ENCODE assay signal across 33 cellular contexts in the genomic region with DNA sequence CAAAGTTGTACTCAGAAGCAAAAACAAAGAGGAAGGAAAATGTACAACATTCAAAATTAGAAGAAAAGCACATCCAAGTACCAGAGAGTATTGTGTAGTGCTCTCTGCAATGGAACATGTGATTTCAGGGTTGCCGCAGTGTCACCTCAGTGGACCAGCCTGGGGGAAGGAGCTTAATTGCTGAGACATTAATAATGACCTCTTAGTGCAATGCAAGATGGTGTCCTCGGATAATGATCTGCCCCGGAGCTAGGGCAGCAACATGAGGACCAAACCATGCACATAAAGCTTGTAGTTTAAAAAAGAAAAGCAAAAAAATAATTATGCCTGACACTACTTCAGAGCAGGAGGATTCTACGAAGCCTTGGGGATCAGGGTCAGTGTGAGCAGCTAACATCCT. TPM values are rescaled to one million over a fixed set of nuclear protein-coding genes. Genes with fewer than 3 reads are reported as not detected.
"Had no signal": no experiment of that assay in that cellular context is flagged by ENCODE, and none has a peak within 500 bp of the region (broad histone marks: within the 10 kb centered on the region; RNA-seq: fewer than 3 reads in every experiment).

No MANE protein-coding gene starts in this region.

- DNase-seq: activated B cell treated with CpG ODN at 0.5 μM for 24 hours; activated CD4-positive, alpha-beta memory T cell treated with anti-CD3 and anti-CD28 coated beads for 36 hours; activated CD4-positive, alpha-beta T cell treated with anti-CD3 and anti-CD28 coated beads for 36 hours; activated CD4-positive, alpha-beta T cell treated with anti-CD3 and anti-CD28 coated beads, Interleukin-2, amount 10 ng/mL, durations not matched to agents 24 days and 14 days; activated CD8-positive, alpha-beta memory T cell treated with anti-CD3 and anti-CD28 coated beads for 24 hours; activated effector memory CD4-positive, alpha-beta T cell treated with anti-CD3 and anti-CD28 coated beads, Interleukin-2, amount 50 U/mL, for 16 hours; activated naive CD4-positive, alpha-beta T cell treated with anti-CD3 and anti-CD28 coated beads for 36 hours; activated T-cell treated with anti-CD3 and anti-CD28 coated beads, Interleukin-2, amount 50 U/mL, for 48 hours; amniotic stem cell; anterior cingulate cortex; body of pancreas; caudate nucleus; cortex of kidney; dermis blood vessel endothelial cell; effector CD4-positive, alpha-beta T cell; effector memory CD8-positive, alpha-beta T cell; erythroblast; gastrocnemius medialis; glutamatergic neuron; heart left ventricle; hypothalamus; T-helper 17 cell; T1000; WERI-Rb-1 had no signal

- H3K27ac ChIP-seq: body of pancreas, esophagus muscularis mucosa, foreskin keratinocyte, gastrocnemius medialis, heart left ventricle, WERI-Rb-1 had no signal

- H3K27me3 Mint-ChIP-seq: activated CD4-positive, alpha-beta T cell treated with anti-CD3 and anti-CD28 coated beads for 36 hours; activated naive CD4-positive, alpha-beta T cell treated with anti-CD3 and anti-CD28 coated beads, Interleukin-2, amount 50 U/mL, for 24 hours; effector memory CD8-positive, alpha-beta T cell had no signal

- H3K4me3 ChIP-seq: body of pancreas, esophagus muscularis mucosa, gastrocnemius medialis, heart left ventricle had no signal

- H3K9me3 Mint-ChIP-seq: activated B cell treated with CpG ODN at 0.5 μM for 24 hours; activated CD4-positive, alpha-beta memory T cell treated with anti-CD3 and anti-CD28 coated beads for 36 hours; activated CD4-positive, alpha-beta T cell treated with anti-CD3 and anti-CD28 coated beads, Interleukin-2, amount 10 ng/mL, durations not matched to agents 24 days and 14 days; activated naive CD4-positive, alpha-beta T cell treated with anti-CD3 and anti-CD28 coated beads for 36 hours; activated naive CD4-positive, alpha-beta T cell treated with anti-CD3 and anti-CD28 coated beads, Interleukin-2, amount 50 U/mL, for 24 hours; activated T-helper 1 cell treated with anti-CD3 and anti-CD28 coated beads, Interleukin-12 subunit alpha, Interleukin-12 subunit beta, Interleukin-2, Interleukin-4 antibody, amounts not matched to agents 30 ng/mL and 10 ng/mL and 1 ng/mL, durations not matched to agents 14 hours and 24 hours and 36 hours; activated T-helper 2 cell treated with anti-CD3 and anti-CD28 coated beads, Interferon-gamma antibody, Interleukin-2, Interleukin-4, amounts not matched to agents 10 μg/mL and 5 μg/mL and 100 μg/mL, durations not matched to agents 14 hours and 24 hours and 36 hours; effector memory CD8-positive, alpha-beta T cell; T-helper 2 cell treated with Interferon-gamma antibody and Interleukin-4, amounts not matched to agents 5 μg/mL and 100 μg/mL, for 36 hours had no signal

- H3K4me3 Mint-ChIP-seq: activated B cell treated with CpG ODN at 0.5 μM for 24 hours; activated CD4-positive, alpha-beta memory T cell treated with anti-CD3 and anti-CD28 coated beads for 36 hours; activated CD4-positive, alpha-beta T cell treated with anti-CD3 and anti-CD28 coated beads for 36 hours; activated CD4-positive, alpha-beta T cell treated with anti-CD3 and anti-CD28 coated beads, Interleukin-2, amount 10 ng/mL, durations not matched to agents 24 days and 14 days; activated naive CD4-positive, alpha-beta T cell treated with anti-CD3 and anti-CD28 coated beads for 36 hours; activated naive CD4-positive, alpha-beta T cell treated with anti-CD3 and anti-CD28 coated beads, Interleukin-2, amount 50 U/mL, for 24 hours; activated T-helper 1 cell treated with anti-CD3 and anti-CD28 coated beads, Interleukin-12 subunit alpha, Interleukin-12 subunit beta, Interleukin-2, Interleukin-4 antibody, amounts not matched to agents 30 ng/mL and 10 ng/mL and 1 ng/mL, durations not matched to agents 14 hours and 24 hours and 36 hours; effector memory CD8-positive, alpha-beta T cell; T-helper 17 cell; T-helper 2 cell treated with Interferon-gamma antibody and Interleukin-4, amounts not matched to agents 5 μg/mL and 100 μg/mL, for 36 hours had no signal

- H3K4me1 ChIP-seq: body of pancreas, esophagus muscularis mucosa, foreskin keratinocyte, gastrocnemius medialis, heart left ventricle had no signal

- ATAC-seq: activated CD4-positive, alpha-beta T cell treated with anti-CD3 and anti-CD28 coated beads for 36 hours; activated CD4-positive, CD25-positive, alpha-beta regulatory T cell treated with anti-CD3 and anti-CD28 coated beads, Interleukin-2, amount 50 U/mL, for 24 hours; body of pancreas; effector memory CD8-positive, alpha-beta T cell; gastrocnemius medialis; heart left ventricle; T-helper 17 cell had no signal

- H3K27ac Mint-ChIP-seq: activated B cell treated with CpG ODN at 0.5 μM for 24 hours; activated CD4-positive, alpha-beta memory T cell treated with anti-CD3 and anti-CD28 coated beads for 36 hours; activated CD4-positive, alpha-beta T cell treated with anti-CD3 and anti-CD28 coated beads for 36 hours; activated CD4-positive, alpha-beta T cell treated with anti-CD3 and anti-CD28 coated beads, Interleukin-2, amount 10 ng/mL, durations not matched to agents 24 days and 14 days; activated naive CD4-positive, alpha-beta T cell treated with anti-CD3 and anti-CD28 coated beads for 36 hours; activated naive CD4-positive, alpha-beta T cell treated with anti-CD3 and anti-CD28 coated beads, Interleukin-2, amount 50 U/mL, for 24 hours; activated T-helper 1 cell treated with anti-CD3 and anti-CD28 coated beads, Interleukin-12 subunit alpha, Interleukin-12 subunit beta, Interleukin-2, Interleukin-4 antibody, amounts not matched to agents 30 ng/mL and 10 ng/mL and 1 ng/mL, durations not matched to agents 14 hours and 24 hours and 36 hours; activated T-helper 2 cell treated with anti-CD3 and anti-CD28 coated beads, Interferon-gamma antibody, Interleukin-2, Interleukin-4, amounts not matched to agents 10 μg/mL and 5 μg/mL and 100 μg/mL, durations not matched to agents 14 hours and 24 hours and 36 hours; T-helper 17 cell; T-helper 2 cell treated with Interferon-gamma antibody and Interleukin-4, amounts not matched to agents 5 μg/mL and 100 μg/mL, for 36 hours had no signal

- H3K36me3 Mint-ChIP-seq: activated CD4-positive, alpha-beta memory T cell treated with anti-CD3 and anti-CD28 coated beads for 36 hours; activated naive CD4-positive, alpha-beta T cell treated with anti-CD3 and anti-CD28 coated beads, Interleukin-2, amount 50 U/mL, for 24 hours had no signal

- H3K36me3 ChIP-seq: esophagus muscularis mucosa, gastrocnemius medialis, heart left ventricle, WERI-Rb-1 had no signal

- FAIRE-seq: colon had no signal

- H3K27me3 ChIP-seq: body of pancreas, gastrocnemius medialis had no signal

- H3K9me3 ChIP-seq: body of pancreas, esophagus muscularis mucosa, gastrocnemius medialis, heart left ventricle had no signal

- H3K4me1 Mint-ChIP-seq: activated naive CD4-positive, alpha-beta T cell treated with anti-CD3 and anti-CD28 coated beads, Interleukin-2, amount 50 U/mL, for 24 hours; T-helper 17 cell had no signal

RNA-seq across cellular contexts. Expression of a gene that starts 33.0 kb away (rescaled TPM):
- total RNA-seq: activated B cell treated with CpG ODN at 0.5 μM for 24 hours, body of pancreas, chondrocyte, dermis blood vessel endothelial cell, foreskin keratinocyte, T-helper 17 cell had no signal
- polyA plus RNA-seq: foreskin keratinocyte had no signal
